ENCODE assay signal across 1 cellular context in the genomic region with DNA sequence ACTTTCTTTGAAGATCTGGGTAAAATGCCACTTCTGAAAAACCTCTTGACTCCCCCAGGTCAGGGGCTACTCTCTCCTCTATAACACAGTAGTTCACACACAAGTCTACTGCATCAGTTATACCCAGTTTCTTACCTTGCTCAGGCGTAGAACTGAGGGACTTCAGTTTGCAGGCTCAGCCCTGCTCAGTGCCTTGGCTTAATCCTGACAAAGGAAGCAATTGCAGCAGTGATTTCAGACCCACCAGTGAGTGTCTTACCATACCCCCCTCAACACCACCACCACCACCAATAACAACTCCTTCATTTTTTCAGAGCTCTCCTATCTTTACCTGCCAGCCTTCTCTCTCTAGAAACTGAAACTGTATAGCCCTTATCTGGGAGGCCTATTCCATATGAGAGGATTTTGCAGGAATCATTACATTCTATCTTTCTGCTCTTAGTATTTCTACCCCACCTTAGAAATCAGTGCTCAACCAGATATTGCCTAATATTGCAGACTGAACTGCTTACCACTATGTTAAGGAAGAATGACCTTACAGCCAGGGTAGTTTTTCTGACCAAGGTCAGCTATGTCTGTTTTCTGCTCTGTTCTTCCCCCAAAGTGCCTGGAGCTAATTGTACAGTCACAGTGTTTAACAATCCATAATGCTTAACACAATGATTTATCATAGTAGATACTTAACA.
A peak's percentile ranks its signal among the peaks of the same experiment; 100 is the strongest.
TF ChIP-seq lines count a peak whose summit lies in the region.

No MANE protein-coding gene starts in this region.

TF ChIP-seq in K562, 482 proteins besides CTCF, POLR2A, EP300 and RAD21 (continues in another document):
- TF ChIP-seq HMG20A (CRISPR knock-in tag; conservative IDR thresholded peaks at IDR 0.05), result no peak
- TF ChIP-seq MAFF (IDR thresholded peaks at IDR 0.05; ENCODE audit: low read length), result no peak
- no peak for TF ChIP-seq ZNF583 (CRISPR knock-in tag; IDR thresholded peaks at IDR 0.05)
- TF ChIP-seq, protein P1, sequence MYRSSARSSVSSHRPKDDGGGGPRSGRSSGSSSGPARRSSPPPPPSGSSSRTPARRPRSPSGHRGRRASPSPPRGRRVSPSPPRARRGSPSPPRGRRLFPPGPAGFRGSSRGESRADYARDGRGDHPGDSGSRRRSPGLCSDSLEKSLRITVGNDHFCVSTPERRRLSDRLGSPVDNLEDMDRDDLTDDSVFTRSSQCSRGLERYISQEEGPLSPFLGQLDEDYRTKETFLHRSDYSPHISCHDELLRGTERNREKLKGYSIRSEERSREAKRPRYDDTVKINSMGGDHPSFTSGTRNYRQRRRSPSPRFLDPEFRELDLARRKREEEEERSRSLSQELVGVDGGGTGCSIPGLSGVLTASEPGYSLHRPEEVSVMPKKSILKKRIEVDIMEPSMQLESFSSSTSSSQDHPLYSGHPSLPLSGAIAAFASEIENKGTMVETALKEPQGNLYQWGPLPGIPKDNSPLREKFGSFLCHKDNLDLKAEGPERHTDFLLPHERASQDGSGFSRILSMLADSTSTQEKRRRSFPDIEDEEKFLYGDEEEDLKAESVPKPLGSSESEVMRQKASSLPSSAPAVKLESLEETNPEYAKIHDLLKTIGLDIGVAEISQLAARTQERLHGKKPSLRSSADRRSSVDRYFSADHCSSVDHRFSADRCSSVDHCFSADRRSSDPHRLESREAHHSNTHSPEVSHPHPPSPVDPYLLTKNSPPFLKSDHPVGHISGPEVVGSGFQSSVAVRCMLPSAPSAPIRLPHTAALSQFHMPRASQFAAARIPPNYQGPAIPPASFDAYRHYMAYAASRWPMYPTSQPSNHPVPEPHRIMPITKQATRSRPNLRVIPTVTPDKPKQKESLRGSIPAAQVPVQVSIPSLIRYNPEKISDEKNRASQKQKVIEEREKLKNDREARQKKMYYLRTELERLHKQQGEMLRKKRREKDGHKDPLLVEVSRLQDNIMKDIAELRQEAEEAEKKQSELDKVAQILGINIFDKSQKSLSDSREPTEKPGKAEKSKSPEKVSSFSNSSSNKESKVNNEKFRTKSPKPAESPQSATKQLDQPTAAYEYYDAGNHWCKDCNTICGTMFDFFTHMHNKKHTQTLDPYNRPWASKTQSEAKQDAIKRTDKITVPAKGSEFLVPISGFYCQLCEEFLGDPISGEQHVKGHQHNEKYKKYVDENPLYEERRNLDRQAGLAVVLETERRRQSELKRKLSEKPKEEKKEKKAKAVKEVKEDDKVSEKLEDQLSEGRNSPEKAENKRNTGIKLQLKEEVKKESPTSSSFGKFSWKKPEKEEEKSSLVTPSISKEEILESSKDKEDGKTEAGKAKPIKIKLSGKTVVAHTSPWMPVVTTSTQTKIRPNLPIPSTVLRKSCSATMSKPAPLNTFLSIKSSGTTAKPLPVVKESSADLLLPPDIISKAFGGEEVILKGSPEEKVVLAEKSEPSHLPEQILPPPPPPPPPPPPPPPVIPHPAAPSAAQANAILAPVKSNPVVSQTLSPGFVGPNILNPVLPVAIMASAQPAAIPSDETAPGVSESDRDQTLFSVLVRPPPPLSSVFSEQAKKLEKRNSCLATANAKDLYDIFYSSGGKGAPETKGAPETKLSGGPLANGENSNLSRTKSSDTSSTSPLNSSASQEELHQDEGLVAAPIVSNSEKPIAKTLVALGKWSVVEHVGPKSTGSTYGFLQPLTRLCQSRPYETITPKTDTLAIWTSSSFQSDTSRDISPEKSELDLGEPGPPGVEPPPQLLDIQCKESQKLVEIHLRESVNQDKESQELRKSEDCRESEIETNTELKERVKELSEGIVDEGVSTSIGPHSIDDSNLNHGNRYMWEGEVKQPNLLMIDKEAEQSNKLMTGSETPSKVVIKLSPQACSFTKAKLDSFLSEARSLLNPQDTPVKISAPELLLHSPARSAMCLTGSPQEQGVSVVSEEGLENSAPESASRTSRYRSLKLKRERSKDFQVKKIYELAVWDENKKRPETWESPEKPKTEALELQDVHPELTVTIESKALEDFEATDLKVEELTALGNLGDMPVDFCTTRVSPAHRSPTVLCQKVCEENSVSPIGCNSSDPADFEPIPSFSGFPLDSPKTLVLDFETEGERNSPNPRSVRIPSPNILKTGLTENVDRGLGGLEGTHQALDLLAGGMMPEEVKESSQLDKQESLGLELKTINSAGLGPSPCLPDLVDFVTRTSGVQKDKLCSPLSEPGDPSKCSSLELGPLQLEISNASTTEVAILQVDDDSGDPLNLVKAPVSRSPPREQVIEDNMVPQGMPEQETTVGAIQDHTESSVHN (IDR thresholded peaks at IDR 0.05; ENCODE audit: borderline replicate concordance in 1 of 2, low read depth in 1 of 2), result no peak
- TF ChIP-seq BRD9 (IDR thresholded peaks at IDR 0.05; ENCODE audit: low read depth, partially characterized antibody), result no peak
- peak; percentile 68; the same call in 1 of the 2 replicates for TF ChIP-seq ZNF239 (CRISPR knock-in tag; IDR thresholded peaks at IDR 0.05)
- TF ChIP-seq SIRT6 (IDR thresholded peaks at IDR 0.05; ENCODE audit: low read depth, low read length), result no peak
- TF ChIP-seq FOXK2 (conservative IDR thresholded peaks at IDR 0.05 in 1 of 2, IDR thresholded peaks at IDR 0.05 in 1 of 2; ENCODE audit: low read depth in 2 of 2), result no peak
- TF ChIP-seq OTX1 (CRISPR knock-in tag; IDR thresholded peaks at IDR 0.05), result no peak
- no peak for TF ChIP-seq RBM15 (IDR thresholded peaks at IDR 0.05; ENCODE audit: insufficient read depth, low read length)
- TF ChIP-seq SNRNP70 (optimal IDR thresholded peaks at IDR 0.05; ENCODE audit: low read depth, low read length), result no peak
- TF ChIP-seq, protein P2, sequence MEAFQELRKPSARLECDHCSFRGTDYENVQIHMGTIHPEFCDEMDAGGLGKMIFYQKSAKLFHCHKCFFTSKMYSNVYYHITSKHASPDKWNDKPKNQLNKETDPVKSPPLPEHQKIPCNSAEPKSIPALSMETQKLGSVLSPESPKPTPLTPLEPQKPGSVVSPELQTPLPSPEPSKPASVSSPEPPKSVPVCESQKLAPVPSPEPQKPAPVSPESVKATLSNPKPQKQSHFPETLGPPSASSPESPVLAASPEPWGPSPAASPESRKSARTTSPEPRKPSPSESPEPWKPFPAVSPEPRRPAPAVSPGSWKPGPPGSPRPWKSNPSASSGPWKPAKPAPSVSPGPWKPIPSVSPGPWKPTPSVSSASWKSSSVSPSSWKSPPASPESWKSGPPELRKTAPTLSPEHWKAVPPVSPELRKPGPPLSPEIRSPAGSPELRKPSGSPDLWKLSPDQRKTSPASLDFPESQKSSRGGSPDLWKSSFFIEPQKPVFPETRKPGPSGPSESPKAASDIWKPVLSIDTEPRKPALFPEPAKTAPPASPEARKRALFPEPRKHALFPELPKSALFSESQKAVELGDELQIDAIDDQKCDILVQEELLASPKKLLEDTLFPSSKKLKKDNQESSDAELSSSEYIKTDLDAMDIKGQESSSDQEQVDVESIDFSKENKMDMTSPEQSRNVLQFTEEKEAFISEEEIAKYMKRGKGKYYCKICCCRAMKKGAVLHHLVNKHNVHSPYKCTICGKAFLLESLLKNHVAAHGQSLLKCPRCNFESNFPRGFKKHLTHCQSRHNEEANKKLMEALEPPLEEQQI (IDR thresholded peaks at IDR 0.05), result no peak
- TF ChIP-seq BCL6 (CRISPR knock-in tag; IDR thresholded peaks at IDR 0.05), result no peak
- TF ChIP-seq ZNF561 (CRISPR knock-in tag; conservative IDR thresholded peaks at IDR 0.05), result no peak
- no peak for TF ChIP-seq TEAD2 (tag; IDR thresholded peaks at IDR 0.05)
- peak; percentile 72 for TF ChIP-seq CBFA2T3 (IDR thresholded peaks at IDR 0.05)
- TF ChIP-seq ZNF551 (CRISPR knock-in tag; IDR thresholded peaks at IDR 0.05), result no peak
- TF ChIP-seq THRAP3 (IDR thresholded peaks at IDR 0.05; ENCODE audit: borderline replicate concordance), result no peak
- TF ChIP-seq KDM1A (IDR thresholded peaks at IDR 0.05), result peak; percentile 80 to 82
- no peak for TF ChIP-seq ZNF785 (CRISPR knock-in tag; IDR thresholded peaks at IDR 0.05)
- TF ChIP-seq, protein P3, sequence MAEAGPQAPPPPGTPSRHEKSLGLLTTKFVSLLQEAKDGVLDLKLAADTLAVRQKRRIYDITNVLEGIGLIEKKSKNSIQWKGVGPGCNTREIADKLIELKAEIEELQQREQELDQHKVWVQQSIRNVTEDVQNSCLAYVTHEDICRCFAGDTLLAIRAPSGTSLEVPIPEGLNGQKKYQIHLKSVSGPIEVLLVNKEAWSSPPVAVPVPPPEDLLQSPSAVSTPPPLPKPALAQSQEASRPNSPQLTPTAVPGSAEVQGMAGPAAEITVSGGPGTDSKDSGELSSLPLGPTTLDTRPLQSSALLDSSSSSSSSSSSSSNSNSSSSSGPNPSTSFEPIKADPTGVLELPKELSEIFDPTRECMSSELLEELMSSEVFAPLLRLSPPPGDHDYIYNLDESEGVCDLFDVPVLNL (CRISPR knock-in tag; IDR thresholded peaks at IDR 0.05; ENCODE audit: low read depth), result no peak
- TF ChIP-seq SPI1 (IDR thresholded peaks at IDR 0.05; ENCODE audit: borderline replicate concordance, low read depth, low read length), result no peak
- peak in 1 of 2 experiments; percentile 57; a peak in 1 of 4 replicates for TF ChIP-seq HDAC1 (IDR thresholded peaks at IDR 0.05)
- TF ChIP-seq, protein P4, sequence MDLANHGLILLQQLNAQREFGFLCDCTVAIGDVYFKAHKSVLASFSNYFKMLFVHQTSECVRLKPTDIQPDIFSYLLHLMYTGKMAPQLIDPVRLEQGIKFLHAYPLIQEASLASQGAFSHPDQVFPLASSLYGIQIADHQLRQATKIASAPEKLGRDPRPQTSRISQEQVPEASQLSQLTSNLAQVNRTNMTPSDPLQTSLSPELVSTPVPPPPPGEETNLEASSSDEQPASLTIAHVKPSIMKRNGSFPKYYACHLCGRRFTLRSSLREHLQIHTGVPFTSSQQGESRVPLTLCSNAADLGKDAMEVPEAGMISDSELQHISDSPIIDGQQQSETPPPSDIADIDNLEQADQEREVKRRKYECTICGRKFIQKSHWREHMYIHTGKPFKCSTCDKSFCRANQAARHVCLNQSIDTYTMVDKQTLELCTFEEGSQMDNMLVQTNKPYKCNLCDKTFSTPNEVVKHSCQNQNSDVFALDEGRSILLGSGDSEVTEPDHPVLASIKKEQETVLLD (IDR thresholded peaks at IDR 0.05), result no peak
- TF ChIP-seq TRIM28 (IDR thresholded peaks at IDR 0.05), result no peak
- no peak for TF ChIP-seq SMAD2 (IDR thresholded peaks at IDR 0.05; ENCODE audit: low read depth, low read length)
- peak; percentile 17; the same call in 1 of the 2 replicates for TF ChIP-seq TCF3 (CRISPR knock-in tag; IDR thresholded peaks at IDR 0.05)
- TF ChIP-seq SRSF7 (optimal IDR thresholded peaks at IDR 0.05; ENCODE audit: low read depth, low read length), result no peak
- no peak for TF ChIP-seq KLF10 (CRISPR knock-in tag; IDR thresholded peaks at IDR 0.05)
- TF ChIP-seq, protein P5, sequence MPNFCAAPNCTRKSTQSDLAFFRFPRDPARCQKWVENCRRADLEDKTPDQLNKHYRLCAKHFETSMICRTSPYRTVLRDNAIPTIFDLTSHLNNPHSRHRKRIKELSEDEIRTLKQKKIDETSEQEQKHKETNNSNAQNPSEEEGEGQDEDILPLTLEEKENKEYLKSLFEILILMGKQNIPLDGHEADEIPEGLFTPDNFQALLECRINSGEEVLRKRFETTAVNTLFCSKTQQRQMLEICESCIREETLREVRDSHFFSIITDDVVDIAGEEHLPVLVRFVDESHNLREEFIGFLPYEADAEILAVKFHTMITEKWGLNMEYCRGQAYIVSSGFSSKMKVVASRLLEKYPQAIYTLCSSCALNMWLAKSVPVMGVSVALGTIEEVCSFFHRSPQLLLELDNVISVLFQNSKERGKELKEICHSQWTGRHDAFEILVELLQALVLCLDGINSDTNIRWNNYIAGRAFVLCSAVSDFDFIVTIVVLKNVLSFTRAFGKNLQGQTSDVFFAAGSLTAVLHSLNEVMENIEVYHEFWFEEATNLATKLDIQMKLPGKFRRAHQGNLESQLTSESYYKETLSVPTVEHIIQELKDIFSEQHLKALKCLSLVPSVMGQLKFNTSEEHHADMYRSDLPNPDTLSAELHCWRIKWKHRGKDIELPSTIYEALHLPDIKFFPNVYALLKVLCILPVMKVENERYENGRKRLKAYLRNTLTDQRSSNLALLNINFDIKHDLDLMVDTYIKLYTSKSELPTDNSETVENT (CRISPR knock-in tag; IDR thresholded peaks at IDR 0.05), result no peak
- TF ChIP-seq RNF2 (IDR thresholded peaks at IDR 0.05), result no peak
- TF ChIP-seq MYBL2 (IDR thresholded peaks at IDR 0.05; ENCODE audit: low read depth), result no peak
- TF ChIP-seq MYBL2 (CRISPR knock-in tag; IDR thresholded peaks at IDR 0.05; ENCODE audit: borderline replicate concordance), result no peak
- no peak for TF ChIP-seq CEBPG (CRISPR knock-in tag; IDR thresholded peaks at IDR 0.05)
- TF ChIP-seq CEBPG (tag; conservative IDR thresholded peaks at IDR 0.05 in 1 of 2, IDR thresholded peaks at IDR 0.05 in 1 of 2), result peak in 1 of 2 experiments; percentile 28; a peak in 1 of 4 replicates
- TF ChIP-seq, protein P6, sequence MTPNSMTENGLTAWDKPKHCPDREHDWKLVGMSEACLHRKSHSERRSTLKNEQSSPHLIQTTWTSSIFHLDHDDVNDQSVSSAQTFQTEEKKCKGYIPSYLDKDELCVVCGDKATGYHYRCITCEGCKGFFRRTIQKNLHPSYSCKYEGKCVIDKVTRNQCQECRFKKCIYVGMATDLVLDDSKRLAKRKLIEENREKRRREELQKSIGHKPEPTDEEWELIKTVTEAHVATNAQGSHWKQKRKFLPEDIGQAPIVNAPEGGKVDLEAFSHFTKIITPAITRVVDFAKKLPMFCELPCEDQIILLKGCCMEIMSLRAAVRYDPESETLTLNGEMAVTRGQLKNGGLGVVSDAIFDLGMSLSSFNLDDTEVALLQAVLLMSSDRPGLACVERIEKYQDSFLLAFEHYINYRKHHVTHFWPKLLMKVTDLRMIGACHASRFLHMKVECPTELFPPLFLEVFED (CRISPR knock-in tag; conservative IDR thresholded peaks at IDR 0.05), result no peak
- no peak for TF ChIP-seq SRSF1 (IDR thresholded peaks at IDR 0.05; ENCODE audit: low read depth, low read length)
- TF ChIP-seq EZH2 (IDR thresholded peaks at IDR 0.05; ENCODE audit: borderline replicate concordance, low read depth, low read length), result no peak
- TF ChIP-seq SIN3A (IDR thresholded peaks at IDR 0.05; ENCODE audit: borderline replicate concordance in 2 of 2, control insufficient read depth in 1 of 2, low read depth in 2 of 2, low read length in 2 of 2), result no peak
- TF ChIP-seq E2F3 (CRISPR knock-in tag; IDR thresholded peaks at IDR 0.05), result no peak
- no peak for TF ChIP-seq ZC3H4 (CRISPR knock-in tag; IDR thresholded peaks at IDR 0.05; ENCODE audit: borderline replicate concordance)
- TF ChIP-seq TAL1 (IDR thresholded peaks at IDR 0.05), result peak; percentile 41; the same call in 1 of the 2 replicates
- no peak for TF ChIP-seq TCF7 (IDR thresholded peaks at IDR 0.05; ENCODE audit: borderline replicate concordance)
- TF ChIP-seq ZNF3 (CRISPR knock-in tag; IDR thresholded peaks at IDR 0.05), result no peak
- TF ChIP-seq CBFA2T2 (conservative IDR thresholded peaks at IDR 0.05), result peak; percentile 40
- TF ChIP-seq POLR2G (IDR thresholded peaks at IDR 0.05; ENCODE audit: low read depth, low read length), result no peak
- no peak for TF ChIP-seq HMG20B (CRISPR knock-in tag; IDR thresholded peaks at IDR 0.05)
- no peak for TF ChIP-seq ETV1 (tag; conservative IDR thresholded peaks at IDR 0.05; ENCODE audit: low read depth)
- TF ChIP-seq, protein P7, sequence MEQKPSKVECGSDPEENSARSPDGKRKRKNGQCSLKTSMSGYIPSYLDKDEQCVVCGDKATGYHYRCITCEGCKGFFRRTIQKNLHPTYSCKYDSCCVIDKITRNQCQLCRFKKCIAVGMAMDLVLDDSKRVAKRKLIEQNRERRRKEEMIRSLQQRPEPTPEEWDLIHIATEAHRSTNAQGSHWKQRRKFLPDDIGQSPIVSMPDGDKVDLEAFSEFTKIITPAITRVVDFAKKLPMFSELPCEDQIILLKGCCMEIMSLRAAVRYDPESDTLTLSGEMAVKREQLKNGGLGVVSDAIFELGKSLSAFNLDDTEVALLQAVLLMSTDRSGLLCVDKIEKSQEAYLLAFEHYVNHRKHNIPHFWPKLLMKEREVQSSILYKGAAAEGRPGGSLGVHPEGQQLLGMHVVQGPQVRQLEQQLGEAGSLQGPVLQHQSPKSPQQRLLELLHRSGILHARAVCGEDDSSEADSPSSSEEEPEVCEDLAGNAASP (IDR thresholded peaks at IDR 0.05), result no peak
